Comparison of ENCODE assay signal across 11 cellular contexts in genomic region chr17:17738901-17739300, GRCh38. TPM values are rescaled to one million over a fixed set of nuclear protein-coding genes. Genes with fewer than 3 reads are reported as not detected.
DNase-seq lines count a peak whose midpoint lies in the region; ATAC-seq and TF ChIP-seq lines count a peak whose summit lies in the region.
"Had no signal": no experiment of that assay in that cellular context is flagged by ENCODE, and none has a peak within 500 bp of the region (broad histone marks: within the 10 kb centered on the region; RNA-seq: fewer than 3 reads in every experiment).

No MANE protein-coding gene starts in this region.

- WGBS in mammary epithelial cell (ENCODE audit: low coverage, missing lambda C conversion rate), result 42% methylated on average over 5 of the region's 8 CpGs
- WGBS in smooth muscle cell (ENCODE audit: low lambda C conversion rate), result 56% methylated on average over 8 of the region's 8 CpGs

- no TSS peak for BruUV-seq in mammary epithelial cell (replicated peaks; lab: Mats Ljungman, UMichigan)

- peak overlapping the region; percentile 80 for H3K27ac ChIP-seq in mammary epithelial cell (ENCODE audit: insufficient read depth, low read depth, low read length)
- H3K27ac ChIP-seq in smooth muscle cell (ENCODE audit: low read depth), result peak overlapping the region; percentile 68

- H3K9ac ChIP-seq in mammary epithelial cell (ENCODE audit: insufficient read depth, low read length) (no peak overlapping the region), smooth muscle cell (ENCODE audit: low read depth) (no peak overlapping the region)

- dilution Hi-C loops in mammary epithelial cell (cut with HindIII; ENCODE audit: low sequenced_read_pairs), result loop anchor here (5.0 kb wide), 1 partner anchor 73 kb away; no protein-coding TSS in a partner anchor

- peak overlapping the region; percentile 3 for H3K4me2 ChIP-seq in mammary epithelial cell (ENCODE audit: insufficient read depth, low read depth, low read length)
- H3K4me2 ChIP-seq in smooth muscle cell, result peak overlapping the region; percentile 78

- H3K36me3 ChIP-seq in mammary epithelial cell (ENCODE audit: insufficient read depth, low read length) (no peaks in the 10 kb centered on the region), smooth muscle cell (ENCODE audit: low read depth) (no peaks in the 10 kb centered on the region)

- TF ChIP-seq CTCF in mammary epithelial cell (conservative IDR thresholded peaks at IDR 0.05 in 1 of 2, IDR thresholded peaks at IDR 0.05 in 1 of 2; ENCODE audit: extremely low read depth in 1 of 2, insufficient read depth in 1 of 2, low read depth in 1 of 2, low read length in 2 of 2) (no peak), smooth muscle cell (IDR thresholded peaks at IDR 0.05; ENCODE audit: borderline replicate concordance, insufficient read depth, poor library complexity, severe bottlenecking) (no peak)

- H3K4me3 ChIP-seq in mammary epithelial cell (replicated peaks in 1 of 3; ENCODE audit: insufficient read depth in 1 of 3, low read depth in 2 of 3, low read length in 3 of 3), result no peak overlapping the region
- H3K4me3 ChIP-seq in smooth muscle cell, result no peak overlapping the region

- in situ Hi-C loops in mammary epithelial cell (cut with MboI; ENCODE audit: low sequenced_read_pairs in 2 of 2), result no loop called here

- H4K20me1 ChIP-seq in mammary epithelial cell (ENCODE audit: insufficient read depth, low read length) (no peaks in the 10 kb centered on the region), smooth muscle cell (ENCODE audit: low read depth) (peaks cover 98% of the 10 kb centered on the region)

- H3K27me3 ChIP-seq in mammary epithelial cell (ENCODE audit: insufficient read depth, low read length), result no peaks in the 10 kb centered on the region
- H3K27me3 ChIP-seq in smooth muscle cell (ENCODE audit: low read depth), result no peaks in the 10 kb centered on the region

- CTCF ChIA-PET in mammary epithelial cell (lab: Charles Lee; ENCODE audit: low non-redundant PET), result no interaction called here

- ATAC-seq in GM21447 (IDR thresholded peaks at IDR 0.05; ENCODE audit: unreplicated experiment), result no peak

- H3K79me2 ChIP-seq in mammary epithelial cell (ENCODE audit: insufficient read depth, low read length) (peaks cover 94% of the 10 kb centered on the region), smooth muscle cell (ENCODE audit: low read depth) (peaks cover 93% of the 10 kb centered on the region)

- H2AFZ ChIP-seq in mammary epithelial cell (ENCODE audit: low read depth, low read length) (no peak overlapping the region), smooth muscle cell (ENCODE audit: low read depth) (no peak overlapping the region)

- H3K9me3 ChIP-seq in mammary epithelial cell (replicated peaks; ENCODE audit: insufficient read depth, low read length) (no peaks in the 10 kb centered on the region), smooth muscle cell (replicated peaks; ENCODE audit: low read depth) (no peaks in the 10 kb centered on the region)

- intact Hi-C loops in mammary epithelial cell (cut with micrococcal nuclease), result no loop called here

- H3F3A ChIP-seq in smooth muscle cell (ENCODE audit: low read depth), result peaks cover 15% of the 10 kb centered on the region

- peaks cover 55% of the 10 kb centered on the region for H3K4me1 ChIP-seq in mammary epithelial cell (ENCODE audit: insufficient read depth, low read length)
- H3K4me1 ChIP-seq in smooth muscle cell (ENCODE audit: low read depth), result peaks cover 44% of the 10 kb centered on the region

- DNase-seq in NCI-H226 (peak; percentile 80), mammary epithelial cell (peak; percentile 59), kidney glomerular epithelial cell (lab: John Stamatoyannopoulos, UW) (peak; percentile 33), smooth muscle cell (lab: John Stamatoyannopoulos, UW; ENCODE audit: unreplicated experiment) (no peak), NCI-H69 (lab: John Stamatoyannopoulos, UW) (no peak), NCI-H345 treated with DMSO at 0.1 percent for 48 hours (lab: John Stamatoyannopoulos, UW; ENCODE audit: unreplicated experiment) (no peak)
- no peak for DNase-seq in activated effector memory CD4-positive, alpha-beta T cell treated with Interleukin-2 at 50 U/mL for 16 hours
- DNase-seq: activated naive CD4-positive, alpha-beta T cell treated with anti-CD3 and anti-CD28 coated beads, Interleukin-2, amount 50 U/mL, for 16 hours; NCI-H1092; stimulated activated CD4-positive, alpha-beta T cell treated with anti-CD3 and anti-CD28 coated beads, Interleukin-4, amount 100 ng/mL, for 4 hours had no signal

RNA-seq across cellular contexts. Expression of gene RAI1, which starts 57.6 kb away (rescaled TPM):
- total RNA-seq in mammary epithelial cell, result 10 to 100 TPM; 23.8 to 41.9 TPM
- polyA plus RNA-seq in mammary epithelial cell, result 4.9 TPM
- 8.5 TPM for polyA minus RNA-seq in mammary epithelial cell
- total RNA-seq in smooth muscle cell, result 11.1 and 12.2 TPM in 2 replicates
- polyA plus RNA-seq in smooth muscle cell, result 17.6 and 19.2 TPM in 2 replicates

Comparison
In these comparisons a context has a peak if more than half of its experiments do, and no peak if none do; other contexts are left out.
1. DNase-seq: peak in NCI-H226 (single experiment), mammary epithelial cell (single experiment) and kidney glomerular epithelial cell (single experiment); none in smooth muscle cell (single experiment), NCI-H69 (single experiment), NCI-H345 treated with DMSO at 0.1 percent for 48 hours (single experiment) and activated effector memory CD4-positive, alpha-beta T cell treated with Interleukin-2 at 50 U/mL for 16 hours (single experiment).